ENCODE assay signal across 21 cellular contexts in genomic region chr9:116310212-116310611, GRCh38.
"Had no signal": no experiment of that assay in that cellular context is flagged by ENCODE, and none has a peak within 500 bp of the region (broad histone marks: within the 10 kb centered on the region; RNA-seq: fewer than 3 reads in every experiment).

No MANE protein-coding gene starts in this region.

- H3K27me3 Mint-ChIP-seq: effector memory CD8-positive, alpha-beta T cell had no signal

- H3K9me3 Mint-ChIP-seq: stimulated activated effector memory CD8-positive, alpha-beta T cell treated with anti-CD3 and anti-CD28 coated beads, Interleukin-12 subunit alpha, Interleukin-12 subunit beta, amount 100 ng/mL, for 72 hours; type B pancreatic cell had no signal

- DNase-seq: cortex of kidney; effector memory CD8-positive, alpha-beta T cell; erythroblast; esophagus squamous epithelium; head of caudate nucleus; kidney; left lung; lower lobe of right lung; natural killer cell; occipital lobe; pancreas; retina; sigmoid colon; stimulated activated CD4-positive, alpha-beta T cell treated with anti-CD3 and anti-CD28 coated beads, Interleukin-2, amount 100 ng/mL, for 24 hours; stimulated activated CD4-positive, alpha-beta T cell treated with anti-CD3 and anti-CD28 coated beads, Interleukin-4, amount 100 ng/mL, for 24 hours; stimulated activated naive CD4-positive, alpha-beta T cell treated with Interleukin-2 at 50 U/mL for 16 hours; stomach; tibial artery had no signal

- H3K4me3 Mint-ChIP-seq: effector memory CD8-positive, alpha-beta T cell; natural killer cell; stimulated activated effector memory CD8-positive, alpha-beta T cell treated with anti-CD3 and anti-CD28 coated beads, Interleukin-12 subunit alpha, Interleukin-12 subunit beta, amount 100 ng/mL, for 72 hours; type B pancreatic cell had no signal

- H3K9me3 ChIP-seq: esophagus squamous epithelium, left lung, lower lobe of right lung, pancreas, sigmoid colon, stomach, tibial artery had no signal

- H3K4me1 ChIP-seq: esophagus squamous epithelium, left lung, lower lobe of right lung, pancreas, sigmoid colon, stomach, tibial artery had no signal

- ATAC-seq: effector memory CD8-positive, alpha-beta T cell; left lung; lower lobe of right lung; natural killer cell; pancreas; stimulated activated effector memory CD8-positive, alpha-beta T cell treated with anti-CD3 and anti-CD28 coated beads, Interleukin-12 subunit alpha, Interleukin-12 subunit beta, amount 100 ng/mL, for 72 hours had no signal

- H3K27ac Mint-ChIP-seq: effector memory CD8-positive, alpha-beta T cell; natural killer cell; stimulated activated effector memory CD8-positive, alpha-beta T cell treated with anti-CD3 and anti-CD28 coated beads, Interleukin-12 subunit alpha, Interleukin-12 subunit beta, amount 100 ng/mL, for 72 hours; type B pancreatic cell had no signal

- H3K36me3 Mint-ChIP-seq: natural killer cell; stimulated activated effector memory CD8-positive, alpha-beta T cell treated with anti-CD3 and anti-CD28 coated beads, Interleukin-12 subunit alpha, Interleukin-12 subunit beta, amount 100 ng/mL, for 72 hours; type B pancreatic cell had no signal

- H3K27ac ChIP-seq: esophagus squamous epithelium, hepatocyte, left lung, lower lobe of right lung, pancreas, sigmoid colon, stomach, tibial artery had no signal

- H3K4me3 ChIP-seq: esophagus squamous epithelium, hepatocyte, left lung, lower lobe of right lung, pancreas, sigmoid colon, stomach, tibial artery had no signal

- H3K36me3 ChIP-seq: esophagus squamous epithelium, left lung, lower lobe of right lung, pancreas, sigmoid colon, stomach, tibial artery had no signal

- H3K4me1 Mint-ChIP-seq: natural killer cell; stimulated activated effector memory CD8-positive, alpha-beta T cell treated with anti-CD3 and anti-CD28 coated beads, Interleukin-12 subunit alpha, Interleukin-12 subunit beta, amount 100 ng/mL, for 72 hours had no signal

- H3K27me3 ChIP-seq: esophagus squamous epithelium, hepatocyte, left lung, pancreas, sigmoid colon, stomach, tibial artery had no signal
